9 cellular contexts compared by ENCODE assay signal in the genomic region with DNA sequence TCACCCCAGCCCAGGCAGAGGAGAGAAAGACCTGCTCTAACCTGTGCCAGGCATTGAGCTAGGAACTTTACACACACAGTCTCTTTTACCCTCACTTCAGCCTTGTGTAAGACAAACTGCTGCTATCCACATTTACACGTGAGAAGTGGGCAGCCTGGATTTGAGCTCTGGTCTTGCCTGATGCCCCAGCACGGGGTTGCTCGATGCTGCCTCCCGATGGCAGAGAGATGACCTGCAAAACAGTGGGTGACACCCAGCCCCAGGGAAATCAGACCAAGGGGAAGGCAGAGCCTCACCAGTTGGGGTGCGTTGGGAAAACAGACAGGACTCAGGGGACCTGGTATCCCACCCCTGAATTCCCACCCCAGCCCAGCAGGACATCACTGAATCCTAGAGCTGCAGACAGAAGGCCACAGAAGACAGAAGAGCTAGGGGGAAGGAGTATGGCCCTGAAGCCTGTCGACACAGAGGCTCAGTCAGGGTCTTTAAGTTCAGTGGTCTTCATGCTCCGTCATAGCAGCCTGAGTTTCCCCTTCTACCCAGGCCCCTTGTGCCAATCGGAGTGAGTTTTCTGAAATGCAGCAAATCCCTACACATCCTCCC. TPM values are rescaled to one million over a fixed set of nuclear protein-coding genes. Genes with fewer than 3 reads are reported as not detected.
DNase-seq lines count a peak whose midpoint lies in the region; ATAC-seq and TF ChIP-seq lines count a peak whose summit lies in the region.
"Had no signal": no experiment of that assay in that cellular context is flagged by ENCODE, and none has a peak within 500 bp of the region (broad histone marks: within the 10 kb centered on the region; RNA-seq: fewer than 3 reads in every experiment).

No MANE protein-coding gene starts in this region.

- no peak for ATAC-seq in HG03025 (IDR thresholded peaks at IDR 0.05; ENCODE audit: low FRiP score, unreplicated experiment)

- H3K27me3 ChIP-seq in ascending aorta = no peaks in the 10 kb centered on the region

- TF ChIP-seq CTCF in ascending aorta (IDR thresholded peaks at IDR 0.05) = peak in 2 of 3 experiments; percentile 11 to 33

- no peak overlapping the region for H3K4me3 ChIP-seq in ascending aorta
- H3K4me3 ChIP-seq: skin epidermis had no signal

- no peaks in the 10 kb centered on the region for H3K4me1 ChIP-seq in ascending aorta

- peak; percentile 56 for DNase-seq in activated CD4-positive, alpha-beta T cell treated with anti-CD3 and anti-CD28 coated beads for 48 hours
- no peak for DNase-seq in activated CD4-positive, alpha-beta T cell treated with anti-CD3 and anti-CD28 coated beads for 1 hour
- DNase-seq in M059J (ENCODE audit: low read depth) (peak; percentile 59), ascending aorta (ENCODE audit: low spot score in 2 of 2) (no peak), left kidney (ENCODE audit: low read depth, low spot score) (peak; percentile 22), foreskin melanocyte (no peak), NCI-H187 (lab: John Stamatoyannopoulos, UW) (no peak)

- no peaks in the 10 kb centered on the region for H3K9me3 ChIP-seq in ascending aorta

- H3K27ac ChIP-seq in ascending aorta = no peak overlapping the region
- H3K27ac ChIP-seq: skin epidermis had no signal

- H3K36me3 ChIP-seq in ascending aorta = no peaks in the 10 kb centered on the region

- intact Hi-C loops in ascending aorta (cut with DNase I) = no loop called here

RNA-seq across cellular contexts. Expression of gene BPI, which starts 1.0 kb away (rescaled TPM):
- total RNA-seq in M059J (2014; rRNA removed; shearing (Covaris generic)) = 0.91 and 1.5 TPM in 2 replicates
- not detected for total RNA-seq in ascending aorta

RNA-seq across cellular contexts. Expression of gene LBP, which starts 41.3 kb away (rescaled TPM):
- total RNA-seq in M059J (2014; rRNA removed; shearing (Covaris generic)) = 0.22 TPM in 1 of 2 replicates, not detected in the other
- 18.8 TPM for total RNA-seq in ascending aorta

RNA-seq across cellular contexts. Expression of gene KIAA1755, which starts 44.4 kb away (rescaled TPM):
- 1.8 and 3.8 TPM in 2 replicates for total RNA-seq in M059J (2014; rRNA removed; shearing (Covaris generic))
- 15.2 TPM for total RNA-seq in ascending aorta

Comparison
In these comparisons a context has a peak if more than half of its experiments do, and no peak if none do; other contexts are left out.
1. DNase-seq: peak in activated CD4-positive, alpha-beta T cell treated with anti-CD3 and anti-CD28 coated beads for 48 hours (single experiment), M059J (single experiment) and left kidney (single experiment); none in activated CD4-positive, alpha-beta T cell treated with anti-CD3 and anti-CD28 coated beads for 1 hour (single experiment), ascending aorta (0 of 2), foreskin melanocyte (single experiment) and NCI-H187 (0 of 2).
2. RNA of gene LBP, which starts 41.3 kb away (total RNA-seq): 18.8 TPM in ascending aorta (single experiment); 0.22 TPM in M059J; every median in the first group is over 10 times any median in the second.